Comparison of ENCODE assay signal across 1 cellular context in genomic region chr12:57632898-57633825, GRCh38.
TF ChIP-seq lines count a peak whose summit lies in the region.

Gene B4GALNT1, minus strand, starts transcription at chr12:57633201. Its CDS starts 1,069 bp downstream, at chr12:57632132.

TF ChIP-seq in WTC11, 78 proteins besides CTCF, POLR2A, EP300 and RAD21 (continued from another document and continues in another):
- TF ChIP-seq ZNF281 (CRISPR knock-in tag; IDR thresholded peaks at IDR 0.05): no peak
- TF ChIP-seq, protein P1, sequence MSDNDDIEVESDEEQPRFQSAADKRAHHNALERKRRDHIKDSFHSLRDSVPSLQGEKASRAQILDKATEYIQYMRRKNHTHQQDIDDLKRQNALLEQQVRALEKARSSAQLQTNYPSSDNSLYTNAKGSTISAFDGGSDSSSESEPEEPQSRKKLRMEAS (CRISPR knock-in tag; IDR thresholded peaks at IDR 0.05): peak; percentile 87
- TF ChIP-seq ZNF423 (CRISPR knock-in tag; IDR thresholded peaks at IDR 0.05): no peak
- TF ChIP-seq, protein P2, sequence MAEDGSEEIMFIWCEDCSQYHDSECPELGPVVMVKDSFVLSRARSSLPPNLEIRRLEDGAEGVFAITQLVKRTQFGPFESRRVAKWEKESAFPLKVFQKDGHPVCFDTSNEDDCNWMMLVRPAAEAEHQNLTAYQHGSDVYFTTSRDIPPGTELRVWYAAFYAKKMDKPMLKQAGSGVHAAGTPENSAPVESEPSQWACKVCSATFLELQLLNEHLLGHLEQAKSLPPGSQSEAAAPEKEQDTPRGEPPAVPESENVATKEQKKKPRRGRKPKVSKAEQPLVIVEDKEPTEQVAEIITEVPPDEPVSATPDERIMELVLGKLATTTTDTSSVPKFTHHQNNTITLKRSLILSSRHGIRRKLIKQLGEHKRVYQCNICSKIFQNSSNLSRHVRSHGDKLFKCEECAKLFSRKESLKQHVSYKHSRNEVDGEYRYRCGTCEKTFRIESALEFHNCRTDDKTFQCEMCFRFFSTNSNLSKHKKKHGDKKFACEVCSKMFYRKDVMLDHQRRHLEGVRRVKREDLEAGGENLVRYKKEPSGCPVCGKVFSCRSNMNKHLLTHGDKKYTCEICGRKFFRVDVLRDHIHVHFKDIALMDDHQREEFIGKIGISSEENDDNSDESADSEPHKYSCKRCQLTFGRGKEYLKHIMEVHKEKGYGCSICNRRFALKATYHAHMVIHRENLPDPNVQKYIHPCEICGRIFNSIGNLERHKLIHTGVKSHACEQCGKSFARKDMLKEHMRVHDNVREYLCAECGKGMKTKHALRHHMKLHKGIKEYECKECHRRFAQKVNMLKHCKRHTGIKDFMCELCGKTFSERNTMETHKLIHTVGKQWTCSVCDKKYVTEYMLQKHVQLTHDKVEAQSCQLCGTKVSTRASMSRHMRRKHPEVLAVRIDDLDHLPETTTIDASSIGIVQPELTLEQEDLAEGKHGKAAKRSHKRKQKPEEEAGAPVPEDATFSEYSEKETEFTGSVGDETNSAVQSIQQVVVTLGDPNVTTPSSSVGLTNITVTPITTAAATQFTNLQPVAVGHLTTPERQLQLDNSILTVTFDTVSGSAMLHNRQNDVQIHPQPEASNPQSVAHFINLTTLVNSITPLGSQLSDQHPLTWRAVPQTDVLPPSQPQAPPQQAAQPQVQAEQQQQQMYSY (CRISPR knock-in tag; IDR thresholded peaks at IDR 0.05): peak; percentile 58; the same call in 1 of the 2 replicates
- TF ChIP-seq NR2C2 (CRISPR knock-in tag; IDR thresholded peaks at IDR 0.05): no peak
- TF ChIP-seq TEAD4 (CRISPR knock-in tag; IDR thresholded peaks at IDR 0.05): no peak
- no peak for TF ChIP-seq NR3C1 (CRISPR knock-in tag; conservative IDR thresholded peaks at IDR 0.05; ENCODE audit: low read depth)
- TF ChIP-seq USF1 (CRISPR knock-in tag; IDR thresholded peaks at IDR 0.05): 0 out of 2 replicates have a peak, but pooled peaks have one; percentile 8
- no peak for TF ChIP-seq MLX (CRISPR knock-in tag; IDR thresholded peaks at IDR 0.05)
- no peak for TF ChIP-seq TP53 (CRISPR knock-in tag; IDR thresholded peaks at IDR 0.05)
- TF ChIP-seq SP1 (CRISPR knock-in tag; conservative IDR thresholded peaks at IDR 0.05): peak; percentile 66; the same call in 1 of the 2 replicates
- no peak for TF ChIP-seq PRRX2 (CRISPR knock-in tag; IDR thresholded peaks at IDR 0.05)
- no peak for TF ChIP-seq ZNF425 (CRISPR knock-in tag; conservative IDR thresholded peaks at IDR 0.05)
- TF ChIP-seq, protein P3, sequence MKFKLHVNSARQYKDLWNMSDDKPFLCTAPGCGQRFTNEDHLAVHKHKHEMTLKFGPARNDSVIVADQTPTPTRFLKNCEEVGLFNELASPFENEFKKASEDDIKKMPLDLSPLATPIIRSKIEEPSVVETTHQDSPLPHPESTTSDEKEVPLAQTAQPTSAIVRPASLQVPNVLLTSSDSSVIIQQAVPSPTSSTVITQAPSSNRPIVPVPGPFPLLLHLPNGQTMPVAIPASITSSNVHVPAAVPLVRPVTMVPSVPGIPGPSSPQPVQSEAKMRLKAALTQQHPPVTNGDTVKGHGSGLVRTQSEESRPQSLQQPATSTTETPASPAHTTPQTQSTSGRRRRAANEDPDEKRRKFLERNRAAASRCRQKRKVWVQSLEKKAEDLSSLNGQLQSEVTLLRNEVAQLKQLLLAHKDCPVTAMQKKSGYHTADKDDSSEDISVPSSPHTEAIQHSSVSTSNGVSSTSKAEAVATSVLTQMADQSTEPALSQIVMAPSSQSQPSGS (CRISPR knock-in tag; IDR thresholded peaks at IDR 0.05; ENCODE audit: borderline replicate concordance, low read depth): no peak
- peak; percentile 66 for TF ChIP-seq GABPB1 (CRISPR knock-in tag; IDR thresholded peaks at IDR 0.05)
- no peak for TF ChIP-seq NFATC4 (CRISPR knock-in tag; IDR thresholded peaks at IDR 0.05)
- no peak for TF ChIP-seq CBFB (CRISPR knock-in tag; IDR thresholded peaks at IDR 0.05; ENCODE audit: low read depth)
- TF ChIP-seq, protein P4, sequence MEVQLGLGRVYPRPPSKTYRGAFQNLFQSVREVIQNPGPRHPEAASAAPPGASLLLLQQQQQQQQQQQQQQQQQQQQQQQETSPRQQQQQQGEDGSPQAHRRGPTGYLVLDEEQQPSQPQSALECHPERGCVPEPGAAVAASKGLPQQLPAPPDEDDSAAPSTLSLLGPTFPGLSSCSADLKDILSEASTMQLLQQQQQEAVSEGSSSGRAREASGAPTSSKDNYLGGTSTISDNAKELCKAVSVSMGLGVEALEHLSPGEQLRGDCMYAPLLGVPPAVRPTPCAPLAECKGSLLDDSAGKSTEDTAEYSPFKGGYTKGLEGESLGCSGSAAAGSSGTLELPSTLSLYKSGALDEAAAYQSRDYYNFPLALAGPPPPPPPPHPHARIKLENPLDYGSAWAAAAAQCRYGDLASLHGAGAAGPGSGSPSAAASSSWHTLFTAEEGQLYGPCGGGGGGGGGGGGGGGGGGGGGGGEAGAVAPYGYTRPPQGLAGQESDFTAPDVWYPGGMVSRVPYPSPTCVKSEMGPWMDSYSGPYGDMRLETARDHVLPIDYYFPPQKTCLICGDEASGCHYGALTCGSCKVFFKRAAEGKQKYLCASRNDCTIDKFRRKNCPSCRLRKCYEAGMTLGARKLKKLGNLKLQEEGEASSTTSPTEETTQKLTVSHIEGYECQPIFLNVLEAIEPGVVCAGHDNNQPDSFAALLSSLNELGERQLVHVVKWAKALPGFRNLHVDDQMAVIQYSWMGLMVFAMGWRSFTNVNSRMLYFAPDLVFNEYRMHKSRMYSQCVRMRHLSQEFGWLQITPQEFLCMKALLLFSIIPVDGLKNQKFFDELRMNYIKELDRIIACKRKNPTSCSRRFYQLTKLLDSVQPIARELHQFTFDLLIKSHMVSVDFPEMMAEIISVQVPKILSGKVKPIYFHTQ (CRISPR knock-in tag; IDR thresholded peaks at IDR 0.05): no peak
- no peak for TF ChIP-seq SMAD4 (CRISPR knock-in tag; IDR thresholded peaks at IDR 0.05)
- no peak for TF ChIP-seq TCF7 (CRISPR knock-in tag; IDR thresholded peaks at IDR 0.05; ENCODE audit: low read depth)
- TF ChIP-seq, protein P5, sequence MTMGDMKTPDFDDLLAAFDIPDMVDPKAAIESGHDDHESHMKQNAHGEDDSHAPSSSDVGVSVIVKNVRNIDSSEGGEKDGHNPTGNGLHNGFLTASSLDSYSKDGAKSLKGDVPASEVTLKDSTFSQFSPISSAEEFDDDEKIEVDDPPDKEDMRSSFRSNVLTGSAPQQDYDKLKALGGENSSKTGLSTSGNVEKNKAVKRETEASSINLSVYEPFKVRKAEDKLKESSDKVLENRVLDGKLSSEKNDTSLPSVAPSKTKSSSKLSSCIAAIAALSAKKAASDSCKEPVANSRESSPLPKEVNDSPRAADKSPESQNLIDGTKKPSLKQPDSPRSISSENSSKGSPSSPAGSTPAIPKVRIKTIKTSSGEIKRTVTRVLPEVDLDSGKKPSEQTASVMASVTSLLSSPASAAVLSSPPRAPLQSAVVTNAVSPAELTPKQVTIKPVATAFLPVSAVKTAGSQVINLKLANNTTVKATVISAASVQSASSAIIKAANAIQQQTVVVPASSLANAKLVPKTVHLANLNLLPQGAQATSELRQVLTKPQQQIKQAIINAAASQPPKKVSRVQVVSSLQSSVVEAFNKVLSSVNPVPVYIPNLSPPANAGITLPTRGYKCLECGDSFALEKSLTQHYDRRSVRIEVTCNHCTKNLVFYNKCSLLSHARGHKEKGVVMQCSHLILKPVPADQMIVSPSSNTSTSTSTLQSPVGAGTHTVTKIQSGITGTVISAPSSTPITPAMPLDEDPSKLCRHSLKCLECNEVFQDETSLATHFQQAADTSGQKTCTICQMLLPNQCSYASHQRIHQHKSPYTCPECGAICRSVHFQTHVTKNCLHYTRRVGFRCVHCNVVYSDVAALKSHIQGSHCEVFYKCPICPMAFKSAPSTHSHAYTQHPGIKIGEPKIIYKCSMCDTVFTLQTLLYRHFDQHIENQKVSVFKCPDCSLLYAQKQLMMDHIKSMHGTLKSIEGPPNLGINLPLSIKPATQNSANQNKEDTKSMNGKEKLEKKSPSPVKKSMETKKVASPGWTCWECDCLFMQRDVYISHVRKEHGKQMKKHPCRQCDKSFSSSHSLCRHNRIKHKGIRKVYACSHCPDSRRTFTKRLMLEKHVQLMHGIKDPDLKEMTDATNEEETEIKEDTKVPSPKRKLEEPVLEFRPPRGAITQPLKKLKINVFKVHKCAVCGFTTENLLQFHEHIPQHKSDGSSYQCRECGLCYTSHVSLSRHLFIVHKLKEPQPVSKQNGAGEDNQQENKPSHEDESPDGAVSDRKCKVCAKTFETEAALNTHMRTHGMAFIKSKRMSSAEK (CRISPR knock-in tag; IDR thresholded peaks at IDR 0.05; ENCODE audit: borderline replicate concordance): no peak
- no peak for TF ChIP-seq GRHL2 (CRISPR knock-in tag; IDR thresholded peaks at IDR 0.05; ENCODE audit: insufficient replicate concordance, severe bottlenecking)
- TF ChIP-seq ZNF396 (CRISPR knock-in tag; IDR thresholded peaks at IDR 0.05; ENCODE audit: borderline replicate concordance): no peak
- TF ChIP-seq ETV6 (CRISPR knock-in tag; IDR thresholded peaks at IDR 0.05): peak; percentile 87
- TF ChIP-seq ZNF138 (CRISPR knock-in tag; conservative IDR thresholded peaks at IDR 0.05): no peak
- TF ChIP-seq ARID4B (CRISPR knock-in tag; IDR thresholded peaks at IDR 0.05; ENCODE audit: borderline replicate concordance): peak; percentile 59; the same call in 1 of the 2 replicates
- no peak for TF ChIP-seq ZNF263 (CRISPR knock-in tag; IDR thresholded peaks at IDR 0.05; ENCODE audit: low read depth)
